1 cellular context compared by ENCODE assay signal in genomic region chr14:101947904-101948665, GRCh38.
TF ChIP-seq lines count a peak whose summit lies in the region.

No MANE protein-coding gene starts in this region.

TF ChIP-seq in HepG2, 621 proteins besides CTCF, POLR2A, EP300 and RAD21 (continued from another document and continues in another):
- TF ChIP-seq AHDC1 (CRISPR knock-in tag; IDR thresholded peaks at IDR 0.05; ENCODE audit: borderline replicate concordance) (no peak), TBL1XR1 (IDR thresholded peaks at IDR 0.05; ENCODE audit: borderline replicate concordance, low read length, partially characterized antibody) (peak; percentile 41), ZNF570 (CRISPR knock-in tag; IDR thresholded peaks at IDR 0.05; ENCODE audit: borderline replicate concordance) (no peak), HMGXB3 (CRISPR knock-in tag; IDR thresholded peaks at IDR 0.05; ENCODE audit: borderline replicate concordance) (peak; percentile 100), SATB2 (CRISPR knock-in tag; IDR thresholded peaks at IDR 0.05) (0 out of 2 replicates have a peak, but pooled peaks have one; percentile 31), ZNF709 (CRISPR knock-in tag; IDR thresholded peaks at IDR 0.05) (no peak), ZHX2 (IDR thresholded peaks at IDR 0.05; ENCODE audit: low read depth) (peak; percentile 94), ZHX2 (CRISPR knock-in tag; IDR thresholded peaks at IDR 0.05; ENCODE audit: borderline replicate concordance) (no peak; the same call in 1 of the 2 replicates), HDAC1 (CRISPR knock-in tag; IDR thresholded peaks at IDR 0.05) (peak; percentile 92), ZFP37 (CRISPR knock-in tag; IDR thresholded peaks at IDR 0.05; ENCODE audit: borderline replicate concordance) (peak; percentile 7; the same call in 1 of the 2 replicates), ZNF512 (CRISPR knock-in tag; IDR thresholded peaks at IDR 0.05) (no peak), E2F2 (CRISPR knock-in tag; IDR thresholded peaks at IDR 0.05; ENCODE audit: borderline replicate concordance) (peak; percentile 56; the same call in 1 of the 2 replicates), ZNF138 (CRISPR knock-in tag; IDR thresholded peaks at IDR 0.05; ENCODE audit: low read depth) (0 out of 2 replicates have a peak, but pooled peaks have one; percentile 70), ZNF737 (CRISPR knock-in tag; IDR thresholded peaks at IDR 0.05; ENCODE audit: borderline replicate concordance) (0 out of 2 replicates have a peak, but pooled peaks have one; percentile 84), ZNF331 (CRISPR knock-in tag; IDR thresholded peaks at IDR 0.05) (peak; percentile 48), ELF3 (CRISPR knock-in tag; IDR thresholded peaks at IDR 0.05) (peak; percentile 68), MTF1 (CRISPR knock-in tag; IDR thresholded peaks at IDR 0.05) (no peak), MAFG (CRISPR knock-in tag; IDR thresholded peaks at IDR 0.05) (no peak), ZNF574 (CRISPR knock-in tag; IDR thresholded peaks at IDR 0.05) (peak; percentile 90), RBM39 (IDR thresholded peaks at IDR 0.05; ENCODE audit: low read depth, low read length, poor library complexity, severe bottlenecking) (peak; percentile 98), NFYC (CRISPR knock-in tag; IDR thresholded peaks at IDR 0.05) (peak; percentile 98), CAMTA2 (CRISPR knock-in tag; IDR thresholded peaks at IDR 0.05; ENCODE audit: borderline replicate concordance) (0 out of 2 replicates have a peak, but pooled peaks have one; percentile 29), ZNF333 (CRISPR knock-in tag; IDR thresholded peaks at IDR 0.05; ENCODE audit: borderline replicate concordance) (peak; percentile 62; the same call in 1 of the 2 replicates), ARID3A (IDR thresholded peaks at IDR 0.05; ENCODE audit: low read depth, low read length) (no peak), YEATS2 (CRISPR knock-in tag; IDR thresholded peaks at IDR 0.05; ENCODE audit: borderline replicate concordance) (peak; percentile 99), ZNF772 (CRISPR knock-in tag; IDR thresholded peaks at IDR 0.05) (peak; percentile 23; the same call in 1 of the 2 replicates)
